ENCODE assay signal across 9 cellular contexts in genomic region chr16:48244080-48244862, GRCh38. TPM values are rescaled to one million over a fixed set of nuclear protein-coding genes. Genes with fewer than 3 reads are reported as not detected.
DNase-seq lines count a peak whose midpoint lies in the region; ATAC-seq, FAIRE-seq and TF ChIP-seq lines count a peak whose summit lies in the region.
"Had no signal": no experiment of that assay in that cellular context is flagged by ENCODE, and none has a peak within 500 bp of the region (broad histone marks: within the 10 kb centered on the region; RNA-seq: fewer than 3 reads in every experiment).

Gene LONP2, plus strand, starts transcription at chr16:48244300. Its CDS starts 89 bp downstream, at chr16:48244389.

- H3K27ac Mint-ChIP-seq in activated CD4-positive, alpha-beta T cell treated with anti-CD3 and anti-CD28 coated beads, Interleukin-2, amount 10 ng/mL, durations not matched to agents 7 days and 5 days, result peak within 1 kb of the TSS; percentile 95

- ATAC-seq in HG03457 (IDR thresholded peaks at IDR 0.05; ENCODE audit: unreplicated experiment), result peak; percentile 92

- peaks cover 5% of the 10 kb centered on the region for H3K36me3 Mint-ChIP-seq in activated CD4-positive, alpha-beta T cell treated with anti-CD3 and anti-CD28 coated beads, Interleukin-2, amount 10 ng/mL, durations not matched to agents 7 days and 5 days (ENCODE audit: low read depth)

- H3K27me3 Mint-ChIP-seq in activated CD4-positive, alpha-beta T cell treated with anti-CD3 and anti-CD28 coated beads, Interleukin-2, amount 10 ng/mL, durations not matched to agents 7 days and 5 days, result no peaks in the 10 kb centered on the region

- CTCF ChIA-PET in BJ (lab: Yijun Ruan, JAX), result interaction anchor here (1.2 kb wide), 2 partner anchors 166 to 379 kb away, joined by 3 read pairs; no protein-coding TSS in a partner anchor
- CTCF ChIA-PET in activated CD4-positive, alpha-beta T cell treated with anti-CD3 and anti-CD28 coated beads, Interleukin-2, amount 10 ng/mL, durations not matched to agents 7 days and 5 days (lab: Charles Lee), result interaction anchor here (1.6 kb wide), 1 partner anchor 379 kb away, joined by 5 read pairs; no protein-coding TSS in a partner anchor

- no peaks in the 10 kb centered on the region for H3K36me3 ChIP-seq in BJ (ENCODE audit: control insufficient read depth, insufficient read depth, low read length)

- DNase-seq in BJ (ENCODE audit: low read depth) (peak; percentile 44), GM19239 (ENCODE audit: insufficient read length, low spot score) (peak; percentile 84), NCI-H526 (lab: John Stamatoyannopoulos, UW) (peak; percentile 47 to 89), cortex of kidney (lab: John Stamatoyannopoulos, UW) (peak; percentile 50), left kidney (ENCODE audit: low read depth, low spot score) (peak; percentile 96)
- DNase-seq in activated CD4-positive, alpha-beta T cell treated with anti-CD3 and anti-CD28 coated beads, Interleukin-2, amount 10 ng/mL, durations not matched to agents 7 days and 5 days, result peak; percentile 90
- DNase-seq in stimulated activated CD4-positive, alpha-beta T cell treated with anti-CD3 and anti-CD28 coated beads, Interleukin-1b, Interleukin-23, amount 100 ng/mL, for 48 hours, result peak; percentile 92

- H3K4me3 Mint-ChIP-seq in activated CD4-positive, alpha-beta T cell treated with anti-CD3 and anti-CD28 coated beads, Interleukin-2, amount 10 ng/mL, durations not matched to agents 7 days and 5 days, result peak within 1 kb of the TSS; percentile 94

- no peaks in the 10 kb centered on the region for H3K27me3 ChIP-seq in BJ (ENCODE audit: control insufficient read depth, insufficient read depth, low read length)

- TF ChIP-seq CTCF in BJ (IDR thresholded peaks at IDR 0.05; ENCODE audit: insufficient read depth, low read depth, low read length), result no peak

- H3K9me3 Mint-ChIP-seq in activated CD4-positive, alpha-beta T cell treated with anti-CD3 and anti-CD28 coated beads, Interleukin-2, amount 10 ng/mL, durations not matched to agents 7 days and 5 days, result peaks cover 13% of the 10 kb centered on the region

- H3K4me1 Mint-ChIP-seq in activated CD4-positive, alpha-beta T cell treated with anti-CD3 and anti-CD28 coated beads, Interleukin-2, amount 10 ng/mL, durations not matched to agents 7 days and 5 days, result peaks cover 35% of the 10 kb centered on the region

- POLR2A ChIA-PET in BJ (lab: Charles Lee), result no interaction called here
- POLR2A ChIA-PET in activated CD4-positive, alpha-beta T cell treated with anti-CD3 and anti-CD28 coated beads, Interleukin-2, amount 10 ng/mL, durations not matched to agents 7 days and 5 days (lab: Charles Lee), result interaction anchor here (0.5 to 0.6 kb wide), 2 partner anchors 85 to 1683 kb away, joined by 7 to 10 read pairs; no protein-coding TSS in a partner anchor

- FAIRE-seq in GM19239 (lab: Jason Lieb, UNC), result peak; percentile 66
- FAIRE-seq: islet of Langerhans had no signal

- peak within 1 kb of the TSS; percentile 80 for H3K4me3 ChIP-seq in BJ (ENCODE audit: low read depth, low read length)

RNA-seq across cellular contexts. Expression of gene LONP2, which starts in this region (rescaled TPM):
- polyA plus RNA-seq in BJ (2011; rRNA removed), result 34.1 and 47.5 TPM in 2 replicates
- polyA minus RNA-seq in BJ (2011; rRNA and poly(A)+ RNA removed), result 47.4 and 57.1 TPM in 2 replicates
- 10 to 100 TPM; 62.8 to 68.2 TPM for total RNA-seq in activated CD4-positive, alpha-beta T cell treated with anti-CD3 and anti-CD28 coated beads, Interleukin-2, amount 10 ng/mL, durations not matched to agents 7 days and 5 days

Comparison
In these comparisons a context has a peak if more than half of its experiments do, and no peak if none do; other contexts are left out.
1. Peak in every context shown above with its lines: DNase-seq, ATAC-seq and H3K4me3 ChIP-seq.
2. DNase-seq: peak in every context shown above with its lines; median percentile 96 in left kidney; 92 in stimulated activated CD4-positive, alpha-beta T cell treated with anti-CD3 and anti-CD28 coated beads, Interleukin-1b, Interleukin-23, amount 100 ng/mL, for 48 hours; 90 in activated CD4-positive, alpha-beta T cell treated with anti-CD3 and anti-CD28 coated beads, Interleukin-2, amount 10 ng/mL, durations not matched to agents 7 days and 5 days; 84 in GM19239; 68 in NCI-H526; 50 in cortex of kidney; 44 in BJ.